Comparison of ENCODE assay signal across 8 cellular contexts in the genomic region with DNA sequence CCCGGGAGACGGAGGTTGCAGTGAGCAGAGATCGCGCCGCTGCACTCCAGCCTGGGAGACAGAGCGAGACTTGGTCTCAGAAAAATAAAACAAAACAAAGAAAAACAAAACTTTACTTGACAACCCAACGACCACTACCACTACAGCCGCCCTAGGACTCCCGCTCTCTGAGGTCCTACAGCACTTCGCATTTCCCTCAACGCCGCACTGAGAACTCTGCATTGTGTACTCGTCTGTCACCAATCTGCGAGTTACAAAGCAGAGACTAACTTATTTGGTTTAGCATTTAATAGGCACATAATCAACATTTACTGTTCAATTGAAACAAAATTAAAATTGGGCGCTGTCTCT. TPM values are rescaled to one million over a fixed set of nuclear protein-coding genes. Genes with fewer than 3 reads are reported as not detected.
DNase-seq lines count a peak whose midpoint lies in the region; ATAC-seq and TF ChIP-seq lines count a peak whose summit lies in the region.

No MANE protein-coding gene starts in this region.

- H3K27ac Mint-ChIP-seq in activated T-cell treated with anti-CD3 and anti-CD28 coated beads, Interleukin-2, amount 50 U/mL, for 24 hours, result peak overlapping the region; percentile 99

- TF ChIP-seq POLR2A in HCT116 (IDR thresholded peaks at IDR 0.05; ENCODE audit: borderline replicate concordance, extremely low read depth, insufficient read depth, insufficient read length), result no peak

- ATAC-seq in HCT116 (peak; percentile 33), GM21825 (IDR thresholded peaks at IDR 0.05; ENCODE audit: unreplicated experiment) (no peak)

- CTCF ChIA-PET in HCT116 (lab: Charles Lee), result no interaction called here

- H3K27me3 ChIP-seq in BE2C (no peaks in the 10 kb centered on the region), HCT116 (ENCODE audit: insufficient read depth, low read length) (no peaks in the 10 kb centered on the region), parathyroid adenoma (ENCODE audit: control insufficient read depth, insufficient read depth, low read length) (no peaks in the 10 kb centered on the region)

- no peaks in the 10 kb centered on the region for H3K9me2 ChIP-seq in HCT116 (ENCODE audit: insufficient read depth)

- no peaks in the 10 kb centered on the region for H3K9me3 Mint-ChIP-seq in activated T-cell treated with anti-CD3 and anti-CD28 coated beads, Interleukin-2, amount 50 U/mL, for 24 hours

- peaks cover 49% of the 10 kb centered on the region for H3K36me3 Mint-ChIP-seq in activated T-cell treated with anti-CD3 and anti-CD28 coated beads, Interleukin-2, amount 50 U/mL, for 24 hours (ENCODE audit: low read depth)

- BruUV-seq in HCT116 (replicated peaks; lab: Mats Ljungman, UMichigan), result TSS peak; percentile 96

- H3K9ac ChIP-seq in HCT116 (ENCODE audit: low read length) (peak overlapping the region; percentile 96), parathyroid adenoma (peak overlapping the region; percentile 99)

- H3K9me3 ChIP-seq in BE2C (no peaks in the 10 kb centered on the region), HCT116 (ENCODE audit: control insufficient read depth in 1 of 2, insufficient read depth in 1 of 2, low read depth in 1 of 2, low read length in 2 of 2) (no peaks in the 10 kb centered on the region), parathyroid adenoma (ENCODE audit: control insufficient read depth, low read length) (no peaks in the 10 kb centered on the region)

- peak overlapping the region; percentile 98 for H3K4me3 Mint-ChIP-seq in activated T-cell treated with anti-CD3 and anti-CD28 coated beads, Interleukin-2, amount 50 U/mL, for 24 hours

- H2AFZ ChIP-seq in HCT116 (ENCODE audit: low read depth, low read length, poor library complexity, severe bottlenecking) (no peak overlapping the region), parathyroid adenoma (peak overlapping the region; percentile 91)

- no peaks in the 10 kb centered on the region; the same call in 1 of the 2 replicates for H3K4me1 ChIP-seq in BE2C
- H3K4me1 ChIP-seq in HCT116 (ENCODE audit: control insufficient read depth in 1 of 2, insufficient read depth in 2 of 2, low read length in 2 of 2), result peaks cover 5 to 27% of the 10 kb centered on the region in 2 experiments; a peak in 3 of 4 replicates
- H3K4me1 ChIP-seq in parathyroid adenoma, result peaks cover 15% of the 10 kb centered on the region

- H3K27ac ChIP-seq in HCT116 (ENCODE audit: low read depth, low read length) (peak overlapping the region; percentile 94), parathyroid adenoma (peak overlapping the region; percentile 98)

- POLR2A ChIA-PET in HCT116 (lab: Charles Lee), result no interaction called here

- DNase-seq in BE2C (no peak), HCT116 (ENCODE audit: low read depth, low spot score) (no peak), fibroblast of villous mesenchyme (ENCODE audit: low read depth) (no peak), DMS79 (lab: John Stamatoyannopoulos, UW) (no peak), H4 (ENCODE audit: low spot score) (no peak)
- peak; percentile 46 for DNase-seq in activated T-cell treated with anti-CD3 and anti-CD28 coated beads, Interleukin-2, amount 50 U/mL, for 24 hours

- intact Hi-C loops in HCT116 (cut with micrococcal nuclease), result no loop called here

- H3K4me2 ChIP-seq in HCT116 (ENCODE audit: low read length) (peak overlapping the region; percentile 86), parathyroid adenoma (ENCODE audit: low read length) (peak overlapping the region; percentile 90)

- peaks cover 27% of the 10 kb centered on the region; the same call in 1 of the 2 replicates for H4K20me1 ChIP-seq in HCT116 (ENCODE audit: insufficient read depth)

- H3K4me3 ChIP-seq in BE2C (ENCODE audit: low read depth, low read length) (peak overlapping the region; percentile 79), HCT116 (replicated peaks in 1 of 2; ENCODE audit: low read depth in 1 of 2, low read length in 2 of 2) (peak overlapping the region; percentile 95 to 100), fibroblast of villous mesenchyme (ENCODE audit: low read depth, low read length) (peak overlapping the region; percentile 95), parathyroid adenoma (ENCODE audit: low read depth, low read length) (peak overlapping the region; percentile 97)

- RAD21 ChIA-PET in HCT116 (lab: Charles Lee; ENCODE audit: low non-redundant PET in 1 of 2, low total read pairs in 2 of 2, uncharacterized antibody in 2 of 2, unreplicated experiment in 2 of 2), result no interaction called here

- no peak for TF ChIP-seq CTCF in BE2C (IDR thresholded peaks at IDR 0.05; ENCODE audit: low read depth, low read length)
- no peak for TF ChIP-seq CTCF in HCT116 (IDR thresholded peaks at IDR 0.05 in 2 of 3, conservative IDR thresholded peaks at IDR 0.05 in 1 of 3; ENCODE audit: borderline replicate concordance in 1 of 3, insufficient read depth in 1 of 3, low read depth in 2 of 3, low read length in 2 of 3)
- TF ChIP-seq CTCF in fibroblast of villous mesenchyme (IDR thresholded peaks at IDR 0.05; ENCODE audit: insufficient read depth, low read depth, low read length), result no peak
- TF ChIP-seq CTCF in parathyroid adenoma (IDR thresholded peaks at IDR 0.05), result no peak

- H3K36me3 ChIP-seq in BE2C (peaks cover 10% of the 10 kb centered on the region), HCT116 (ENCODE audit: control insufficient read depth in 1 of 2, insufficient read depth in 2 of 2, low read length in 2 of 2) (peaks cover 13 to 19% of the 10 kb centered on the region in 2 experiments; a peak in 3 of 4 replicates), parathyroid adenoma (ENCODE audit: control insufficient read depth, insufficient read depth, low read length) (no peaks in the 10 kb centered on the region)

- H3K4me1 Mint-ChIP-seq in activated T-cell treated with anti-CD3 and anti-CD28 coated beads, Interleukin-2, amount 50 U/mL, for 24 hours (ENCODE audit: low read depth), result peaks cover 30% of the 10 kb centered on the region

- H3K79me2 ChIP-seq in HCT116 (ENCODE audit: insufficient read depth, low read length), result peaks cover 53% of the 10 kb centered on the region
- peaks cover 37% of the 10 kb centered on the region for H3K79me2 ChIP-seq in parathyroid adenoma

- H3K27me3 Mint-ChIP-seq in activated T-cell treated with anti-CD3 and anti-CD28 coated beads, Interleukin-2, amount 50 U/mL, for 24 hours, result no peaks in the 10 kb centered on the region

- no peak for TF ChIP-seq RAD21 in HCT116 (IDR thresholded peaks at IDR 0.05; ENCODE audit: low read depth)

TF ChIP-seq in HCT116, 20 proteins besides CTCF, POLR2A, EP300 and RAD21:
- no peak for TF ChIP-seq ATF3 (IDR thresholded peaks at IDR 0.05)
- no peak for TF ChIP-seq TCF7L2 (IDR thresholded peaks at IDR 0.05; ENCODE audit: borderline replicate concordance, extremely low read depth, insufficient read depth, insufficient read length)
- peak; percentile 3 for TF ChIP-seq ZBTB33 (IDR thresholded peaks at IDR 0.05; ENCODE audit: extremely low read depth, insufficient replicate concordance, low read length)

RNA-seq across cellular contexts. Expression of gene ZNF207, which starts 0.5 kb away (rescaled TPM):
- polyA plus RNA-seq in BE2C (2012; ENCODE audit: insufficient read depth, insufficient read length, low read depth), result 97.1 TPM
- total RNA-seq in HCT116 (2021; ENCODE audit: unreplicated experiment) (181 TPM), fibroblast of villous mesenchyme (115 and 156 TPM in 2 replicates)
- 105 and 114 TPM in 2 replicates for polyA plus RNA-seq in HCT116 (2012)
- total RNA-seq in H4 (2014; rRNA removed; shearing (Covaris generic)), result 145 and 203 TPM in 2 replicates

RNA-seq across cellular contexts. Expression of gene C17orf75, which starts 7.5 kb away (rescaled TPM):
- 16.4 TPM for polyA plus RNA-seq in BE2C (2012; ENCODE audit: insufficient read depth, insufficient read length, low read depth)
- total RNA-seq in HCT116 (2021; ENCODE audit: unreplicated experiment) (22.5 TPM), fibroblast of villous mesenchyme (14.8 and 18.6 TPM in 2 replicates)
- 13.4 and 15.2 TPM in 2 replicates for polyA plus RNA-seq in HCT116 (2012)
- 20.0 and 24.9 TPM in 2 replicates for total RNA-seq in H4 (2014; rRNA removed; shearing (Covaris generic))
